ENCODE assay signal across 8 cellular contexts in the genomic region with DNA sequence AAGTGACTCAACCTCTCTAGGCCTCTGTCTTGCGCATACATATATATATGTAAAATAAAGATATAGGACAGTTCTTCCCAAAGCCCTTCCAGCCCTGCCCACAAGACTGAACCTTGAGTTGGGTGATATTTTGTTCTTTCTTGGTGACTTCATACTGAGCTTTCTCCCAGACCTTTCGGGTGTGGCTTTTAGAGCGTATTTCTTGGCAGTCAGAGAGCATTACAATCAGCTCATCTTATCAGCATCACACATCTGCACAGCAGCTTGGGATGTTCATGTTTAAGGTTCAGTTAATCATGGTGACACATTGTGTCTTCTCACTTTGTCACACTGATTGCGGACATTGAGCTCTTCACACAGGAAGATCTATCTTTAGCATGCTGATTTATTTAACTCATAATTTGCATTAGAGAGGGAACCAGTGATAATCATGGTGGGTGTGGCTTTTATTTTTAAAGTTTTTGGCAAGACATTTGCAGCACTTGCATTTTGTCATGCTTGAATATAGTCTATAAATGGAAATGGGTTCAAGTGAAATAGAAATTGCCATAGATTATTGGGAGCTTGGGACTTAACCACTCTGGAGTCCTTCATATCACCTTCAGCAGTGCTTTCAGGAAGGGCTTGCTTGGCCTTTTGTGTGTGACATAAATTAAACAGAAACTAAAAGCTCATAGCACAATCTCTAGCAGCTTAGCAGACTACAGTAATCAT. TPM values are rescaled to one million over a fixed set of nuclear protein-coding genes. Genes with fewer than 3 reads are reported as not detected.
DNase-seq lines count a peak whose midpoint lies in the region; ATAC-seq, FAIRE-seq and TF ChIP-seq lines count a peak whose summit lies in the region.

No MANE protein-coding gene starts in this region.

- no peaks in the 10 kb centered on the region for H3K27me3 ChIP-seq in effector memory CD4-positive, alpha-beta T cell (replicated peaks; ENCODE audit: control insufficient read depth, insufficient read depth, low read length, poor library complexity, severe bottlenecking)

- H3K36me3 Mint-ChIP-seq in Calu3 (ENCODE audit: insufficient read depth, unreplicated experiment), result peaks cover 5% of the 10 kb centered on the region

- DNase-seq in RPMI7951 (ENCODE audit: low read depth), result peak; percentile 77
- DNase-seq in effector memory CD4-positive, alpha-beta T cell, result peak in 1 of 3 donors; percentile 12
- DNase-seq in stimulated activated CD4-positive, alpha-beta T cell treated with anti-CD3 and anti-CD28 coated beads, Interleukin-12 subunit alpha, Interleukin-12 subunit beta, amount 100 ng/mL, for 4 hours, result peak; percentile 12
- no peak for DNase-seq in Calu3
- DNase-seq in HTR-8/SVneo (ENCODE audit: insufficient read length, low spot score), result no peak
- DNase-seq in H4 (ENCODE audit: low spot score), result no peak

- peaks cover 16% of the 10 kb centered on the region for H3K4me1 ChIP-seq in effector memory CD4-positive, alpha-beta T cell (ENCODE audit: control insufficient read depth, insufficient read depth, low read length, poor library complexity, severe bottlenecking)

- no peak for FAIRE-seq in HTR-8/SVneo (lab: Jason Lieb, UNC)

- H3K27ac ChIP-seq in effector memory CD4-positive, alpha-beta T cell (ENCODE audit: insufficient read depth, low read length, poor library complexity, severe bottlenecking), result peak overlapping the region; percentile 44

- H3K9me3 Mint-ChIP-seq in Calu3 (ENCODE audit: low read depth, unreplicated experiment), result no peaks in the 10 kb centered on the region

- no peaks in the 10 kb centered on the region for H3K36me3 ChIP-seq in effector memory CD4-positive, alpha-beta T cell (ENCODE audit: control insufficient read depth, insufficient read depth, low read length)

- no peak for TF ChIP-seq CTCF in Calu3 (IDR thresholded peaks at IDR 0.05; ENCODE audit: unreplicated experiment)

- no TSS peak for BruUV-seq in Calu3 (replicated peaks; lab: Mats Ljungman, UMichigan)

- H3K9me3 ChIP-seq in effector memory CD4-positive, alpha-beta T cell (ENCODE audit: control insufficient read depth, low read length), result no peaks in the 10 kb centered on the region

- no peak overlapping the region for H3K27ac Mint-ChIP-seq in Calu3 (ENCODE audit: unreplicated experiment)

- H3K27me3 Mint-ChIP-seq in Calu3 (ENCODE audit: unreplicated experiment), result no peaks in the 10 kb centered on the region

- ATAC-seq in GM18498 (IDR thresholded peaks at IDR 0.05; ENCODE audit: unreplicated experiment) (peak; percentile 79), HG02588 (IDR thresholded peaks at IDR 0.05; ENCODE audit: unreplicated experiment) (peak; percentile 49)

- peak overlapping the region; percentile 17 for H3K4me3 ChIP-seq in effector memory CD4-positive, alpha-beta T cell (ENCODE audit: insufficient read depth, low read depth, low read length, poor library complexity, severe bottlenecking)

- peaks cover 47% of the 10 kb centered on the region for H3K4me1 Mint-ChIP-seq in Calu3 (ENCODE audit: low read depth, unreplicated experiment)

- no peak overlapping the region for H3K4me3 Mint-ChIP-seq in Calu3 (ENCODE audit: low read depth, unreplicated experiment)

- intact Hi-C loops in Calu3 (cut with micrococcal nuclease; ENCODE audit: unreplicated experiment), result no loop called here

- CTCF ChIA-PET in Calu3 (lab: Charles Lee), result interaction anchor here (0.6 to 0.7 kb wide), 4 partner anchors 12 to 811 kb away, joined by 3 to 5 read pairs (median 4); partner anchors contain the start of gene DEFB124

RNA-seq across cellular contexts. Expression of gene KIF3B, which starts 8.3 kb away (rescaled TPM):
- total RNA-seq in RPMI7951 (2014; rRNA removed; shearing (Covaris generic)), result 26.3 and 27.5 TPM in 2 replicates
- 51.2 and 56.6 TPM in 2 replicates for total RNA-seq in Calu3 (2022)
- 13.0 and 15.0 TPM in 2 replicates for total RNA-seq in H4 (2014; rRNA removed; shearing (Covaris generic))

Comparison
In these comparisons a context has a peak if more than half of its experiments do, and no peak if none do; other contexts are left out.
1. DNase-seq: peak in RPMI7951 (single experiment) and stimulated activated CD4-positive, alpha-beta T cell treated with anti-CD3 and anti-CD28 coated beads, Interleukin-12 subunit alpha, Interleukin-12 subunit beta, amount 100 ng/mL, for 4 hours (single experiment); none in Calu3 (single experiment), HTR-8/SVneo (single experiment) and H4 (single experiment).